ENCODE assay signal across 1 cellular context in the genomic region with DNA sequence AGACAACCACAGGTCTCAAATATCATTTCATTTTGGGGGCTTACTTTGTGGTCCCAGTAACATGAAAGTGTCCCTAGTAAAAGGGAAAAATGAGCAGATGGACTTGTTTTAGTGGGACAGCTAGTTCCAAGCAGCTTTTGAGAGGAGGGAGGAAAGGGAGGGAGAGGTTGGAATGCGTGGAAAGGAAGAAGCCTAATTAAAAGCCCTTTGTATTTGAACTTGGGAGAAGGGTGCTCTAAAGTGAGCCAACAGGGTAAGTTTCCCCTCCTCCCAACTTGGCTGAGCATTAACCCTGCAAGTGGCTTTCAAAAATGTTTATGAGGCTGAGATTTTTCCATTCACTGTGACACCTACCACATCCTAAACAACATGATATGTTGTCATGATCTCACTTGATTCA.
TF ChIP-seq lines count a peak whose summit lies in the region.

No MANE protein-coding gene starts in this region.

TF ChIP-seq in GM23338, 12 proteins besides CTCF, POLR2A, EP300 and RAD21:
- TF ChIP-seq, protein P1, sequence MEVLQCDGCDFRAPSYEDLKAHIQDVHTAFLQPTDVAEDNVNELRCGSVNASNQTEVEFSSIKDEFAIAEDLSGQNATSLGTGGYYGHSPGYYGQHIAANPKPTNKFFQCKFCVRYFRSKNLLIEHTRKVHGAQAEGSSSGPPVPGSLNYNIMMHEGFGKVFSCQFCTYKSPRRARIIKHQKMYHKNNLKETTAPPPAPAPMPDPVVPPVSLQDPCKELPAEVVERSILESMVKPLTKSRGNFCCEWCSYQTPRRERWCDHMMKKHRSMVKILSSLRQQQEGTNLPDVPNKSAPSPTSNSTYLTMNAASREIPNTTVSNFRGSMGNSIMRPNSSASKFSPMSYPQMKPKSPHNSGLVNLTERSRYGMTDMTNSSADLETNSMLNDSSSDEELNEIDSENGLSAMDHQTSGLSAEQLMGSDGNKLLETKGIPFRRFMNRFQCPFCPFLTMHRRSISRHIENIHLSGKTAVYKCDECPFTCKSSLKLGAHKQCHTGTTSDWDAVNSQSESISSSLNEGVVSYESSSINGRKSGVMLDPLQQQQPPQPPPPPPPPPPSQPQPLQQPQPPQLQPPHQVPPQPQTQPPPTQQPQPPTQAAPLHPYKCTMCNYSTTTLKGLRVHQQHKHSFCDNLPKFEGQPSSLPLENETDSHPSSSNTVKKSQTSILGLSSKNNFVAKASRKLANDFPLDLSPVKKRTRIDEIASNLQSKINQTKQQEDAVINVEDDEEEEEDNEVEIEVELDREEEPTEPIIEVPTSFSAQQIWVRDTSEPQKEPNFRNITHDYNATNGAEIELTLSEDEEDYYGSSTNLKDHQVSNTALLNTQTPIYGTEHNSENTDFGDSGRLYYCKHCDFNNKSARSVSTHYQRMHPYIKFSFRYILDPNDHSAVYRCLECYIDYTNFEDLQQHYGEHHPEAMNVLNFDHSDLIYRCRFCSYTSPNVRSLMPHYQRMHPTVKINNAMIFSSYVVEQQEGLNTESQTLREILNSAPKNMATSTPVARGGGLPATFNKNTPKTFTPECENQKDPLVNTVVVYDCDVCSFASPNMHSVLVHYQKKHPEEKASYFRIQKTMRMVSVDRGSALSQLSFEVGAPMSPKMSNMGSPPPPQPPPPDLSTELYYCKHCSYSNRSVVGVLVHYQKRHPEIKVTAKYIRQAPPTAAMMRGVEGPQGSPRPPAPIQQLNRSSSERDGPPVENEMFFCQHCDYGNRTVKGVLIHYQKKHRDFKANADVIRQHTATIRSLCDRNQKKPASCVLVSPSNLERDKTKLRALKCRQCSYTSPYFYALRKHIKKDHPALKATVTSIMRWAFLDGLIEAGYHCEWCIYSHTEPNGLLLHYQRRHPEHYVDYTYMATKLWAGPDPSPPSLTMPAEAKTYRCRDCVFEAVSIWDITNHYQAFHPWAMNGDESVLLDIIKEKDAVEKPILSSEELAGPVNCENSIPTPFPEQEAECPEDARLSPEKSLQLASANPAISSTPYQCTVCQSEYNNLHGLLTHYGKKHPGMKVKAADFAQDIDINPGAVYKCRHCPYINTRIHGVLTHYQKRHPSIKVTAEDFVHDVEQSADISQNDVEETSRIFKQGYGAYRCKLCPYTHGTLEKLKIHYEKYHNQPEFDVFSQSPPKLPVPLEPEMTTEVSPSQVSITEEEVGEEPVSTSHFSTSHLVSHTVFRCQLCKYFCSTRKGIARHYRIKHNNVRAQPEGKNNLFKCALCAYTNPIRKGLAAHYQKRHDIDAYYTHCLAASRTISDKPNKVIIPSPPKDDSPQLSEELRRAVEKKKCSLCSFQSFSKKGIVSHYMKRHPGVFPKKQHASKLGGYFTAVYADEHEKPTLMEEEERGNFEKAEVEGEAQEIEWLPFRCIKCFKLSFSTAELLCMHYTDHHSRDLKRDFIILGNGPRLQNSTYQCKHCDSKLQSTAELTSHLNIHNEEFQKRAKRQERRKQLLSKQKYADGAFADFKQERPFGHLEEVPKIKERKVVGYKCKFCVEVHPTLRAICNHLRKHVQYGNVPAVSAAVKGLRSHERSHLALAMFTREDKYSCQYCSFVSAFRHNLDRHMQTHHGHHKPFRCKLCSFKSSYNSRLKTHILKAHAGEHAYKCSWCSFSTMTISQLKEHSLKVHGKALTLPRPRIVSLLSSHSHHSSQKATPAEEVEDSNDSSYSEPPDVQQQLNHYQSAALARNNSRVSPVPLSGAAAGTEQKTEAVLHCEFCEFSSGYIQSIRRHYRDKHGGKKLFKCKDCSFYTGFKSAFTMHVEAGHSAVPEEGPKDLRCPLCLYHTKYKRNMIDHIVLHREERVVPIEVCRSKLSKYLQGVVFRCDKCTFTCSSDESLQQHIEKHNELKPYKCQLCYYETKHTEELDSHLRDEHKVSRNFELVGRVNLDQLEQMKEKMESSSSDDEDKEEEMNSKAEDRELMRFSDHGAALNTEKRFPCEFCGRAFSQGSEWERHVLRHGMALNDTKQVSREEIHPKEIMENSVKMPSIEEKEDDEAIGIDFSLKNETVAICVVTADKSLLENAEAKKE (CRISPR knock-in tag; IDR thresholded peaks at IDR 0.05) = no peak
- TF ChIP-seq JUNB (IDR thresholded peaks at IDR 0.05; ENCODE audit: unreplicated experiment) = no peak
- TF ChIP-seq STAT1 (IDR thresholded peaks at IDR 0.05; ENCODE audit: unreplicated experiment) = no peak
- no peak for TF ChIP-seq ZNF114 (CRISPR knock-in tag; IDR thresholded peaks at IDR 0.05)
- no peak for TF ChIP-seq ZNF331 (CRISPR knock-in tag; IDR thresholded peaks at IDR 0.05; ENCODE audit: low read depth)
- TF ChIP-seq NANOG (IDR thresholded peaks at IDR 0.05; ENCODE audit: borderline replicate concordance) = no peak
- TF ChIP-seq EZH2phosphoT487 (IDR thresholded peaks at IDR 0.05; ENCODE audit: unreplicated experiment) = no peak
- no peak for TF ChIP-seq EZH2 (IDR thresholded peaks at IDR 0.05; ENCODE audit: low read depth, unreplicated experiment)
- TF ChIP-seq, protein P2, sequence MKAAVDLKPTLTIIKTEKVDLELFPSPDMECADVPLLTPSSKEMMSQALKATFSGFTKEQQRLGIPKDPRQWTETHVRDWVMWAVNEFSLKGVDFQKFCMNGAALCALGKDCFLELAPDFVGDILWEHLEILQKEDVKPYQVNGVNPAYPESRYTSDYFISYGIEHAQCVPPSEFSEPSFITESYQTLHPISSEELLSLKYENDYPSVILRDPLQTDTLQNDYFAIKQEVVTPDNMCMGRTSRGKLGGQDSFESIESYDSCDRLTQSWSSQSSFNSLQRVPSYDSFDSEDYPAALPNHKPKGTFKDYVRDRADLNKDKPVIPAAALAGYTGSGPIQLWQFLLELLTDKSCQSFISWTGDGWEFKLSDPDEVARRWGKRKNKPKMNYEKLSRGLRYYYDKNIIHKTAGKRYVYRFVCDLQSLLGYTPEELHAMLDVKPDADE (IDR thresholded peaks at IDR 0.05) = no peak
- TF ChIP-seq, protein P3, sequence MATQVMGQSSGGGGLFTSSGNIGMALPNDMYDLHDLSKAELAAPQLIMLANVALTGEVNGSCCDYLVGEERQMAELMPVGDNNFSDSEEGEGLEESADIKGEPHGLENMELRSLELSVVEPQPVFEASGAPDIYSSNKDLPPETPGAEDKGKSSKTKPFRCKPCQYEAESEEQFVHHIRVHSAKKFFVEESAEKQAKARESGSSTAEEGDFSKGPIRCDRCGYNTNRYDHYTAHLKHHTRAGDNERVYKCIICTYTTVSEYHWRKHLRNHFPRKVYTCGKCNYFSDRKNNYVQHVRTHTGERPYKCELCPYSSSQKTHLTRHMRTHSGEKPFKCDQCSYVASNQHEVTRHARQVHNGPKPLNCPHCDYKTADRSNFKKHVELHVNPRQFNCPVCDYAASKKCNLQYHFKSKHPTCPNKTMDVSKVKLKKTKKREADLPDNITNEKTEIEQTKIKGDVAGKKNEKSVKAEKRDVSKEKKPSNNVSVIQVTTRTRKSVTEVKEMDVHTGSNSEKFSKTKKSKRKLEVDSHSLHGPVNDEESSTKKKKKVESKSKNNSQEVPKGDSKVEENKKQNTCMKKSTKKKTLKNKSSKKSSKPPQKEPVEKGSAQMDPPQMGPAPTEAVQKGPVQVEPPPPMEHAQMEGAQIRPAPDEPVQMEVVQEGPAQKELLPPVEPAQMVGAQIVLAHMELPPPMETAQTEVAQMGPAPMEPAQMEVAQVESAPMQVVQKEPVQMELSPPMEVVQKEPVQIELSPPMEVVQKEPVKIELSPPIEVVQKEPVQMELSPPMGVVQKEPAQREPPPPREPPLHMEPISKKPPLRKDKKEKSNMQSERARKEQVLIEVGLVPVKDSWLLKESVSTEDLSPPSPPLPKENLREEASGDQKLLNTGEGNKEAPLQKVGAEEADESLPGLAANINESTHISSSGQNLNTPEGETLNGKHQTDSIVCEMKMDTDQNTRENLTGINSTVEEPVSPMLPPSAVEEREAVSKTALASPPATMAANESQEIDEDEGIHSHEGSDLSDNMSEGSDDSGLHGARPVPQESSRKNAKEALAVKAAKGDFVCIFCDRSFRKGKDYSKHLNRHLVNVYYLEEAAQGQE (IDR thresholded peaks at IDR 0.05; ENCODE audit: unreplicated experiment) = no peak
- TF ChIP-seq CREB1 (CRISPR knock-in tag; IDR thresholded peaks at IDR 0.05; ENCODE audit: low read depth) = no peak
- TF ChIP-seq POLR2AphosphoS5 (IDR thresholded peaks at IDR 0.05; ENCODE audit: low read depth) = no peak
